In genomic region chr12:49367381-49368239, GRCh38 we compare ENCODE assay signal across 8 cellular contexts.
DNase-seq lines count a peak whose midpoint lies in the region; ATAC-seq and TF ChIP-seq lines count a peak whose summit lies in the region.

Gene SPATS2 (plus strand): TSS chr12:49367462. CDS start chr12:49461013, 93,551 bp downstream.

- in situ Hi-C loops in brain microvascular endothelial cell (cut with HindIII; ENCODE audit: low pct_ligation_motif_present, low sequenced_read_pairs) = loop anchor here (25.0 kb wide), 1 partner anchor 145 kb away; no protein-coding TSS in a partner anchor

- peak within 1 kb of the TSS; percentile 97 for H3K27ac Mint-ChIP-seq in stimulated activated effector memory CD8-positive, alpha-beta T cell treated with anti-CD3 and anti-CD28 coated beads, Interleukin-12 subunit alpha, Interleukin-12 subunit beta, amount 100 ng/mL, for 72 hours

- peaks cover 2% of the 10 kb centered on the region for H3K36me3 ChIP-seq in brain microvascular endothelial cell (replicated peaks)

- peaks cover 21% of the 10 kb centered on the region for H3K4me1 Mint-ChIP-seq in stimulated activated effector memory CD8-positive, alpha-beta T cell treated with anti-CD3 and anti-CD28 coated beads, Interleukin-12 subunit alpha, Interleukin-12 subunit beta, amount 100 ng/mL, for 72 hours

- no peaks in the 10 kb centered on the region for H3K9me3 Mint-ChIP-seq in stimulated activated effector memory CD8-positive, alpha-beta T cell treated with anti-CD3 and anti-CD28 coated beads, Interleukin-12 subunit alpha, Interleukin-12 subunit beta, amount 100 ng/mL, for 72 hours

- H3K27ac ChIP-seq in brain microvascular endothelial cell = peak within 1 kb of the TSS; percentile 94

- H3K36me3 Mint-ChIP-seq in stimulated activated effector memory CD8-positive, alpha-beta T cell treated with anti-CD3 and anti-CD28 coated beads, Interleukin-12 subunit alpha, Interleukin-12 subunit beta, amount 100 ng/mL, for 72 hours = peaks cover 9% of the 10 kb centered on the region

- H3K27me3 ChIP-seq in brain microvascular endothelial cell (replicated peaks) = no peaks in the 10 kb centered on the region

- H3K4me3 Mint-ChIP-seq in stimulated activated effector memory CD8-positive, alpha-beta T cell treated with anti-CD3 and anti-CD28 coated beads, Interleukin-12 subunit alpha, Interleukin-12 subunit beta, amount 100 ng/mL, for 72 hours = peak within 1 kb of the TSS; percentile 72

- TF ChIP-seq CTCF in brain microvascular endothelial cell (IDR thresholded peaks at IDR 0.05; ENCODE audit: low read depth, low read length, missing control alignments) = no peak

- H3K4me3 ChIP-seq in brain microvascular endothelial cell (ENCODE audit: low read depth, low read length) = peak within 1 kb of the TSS; percentile 78

- DNase-seq in activated CD8-positive, alpha-beta memory T cell treated with anti-CD3 and anti-CD28 coated beads for 24 hours = peak; percentile 93
- no peak for DNase-seq in activated CD8-positive, alpha-beta memory T cell treated with anti-CD3 and anti-CD28 coated beads, Interleukin-2, amount 50 U/mL, for 4 hours
- peak; percentile 45 for DNase-seq in NCI-H2171 (lab: John Stamatoyannopoulos, UW)
- peak; percentile 96 for DNase-seq in brain microvascular endothelial cell
- peak; percentile 35 for DNase-seq in iris pigment epithelial cell (ENCODE audit: low read depth)
- DNase-seq in stimulated activated effector memory CD8-positive, alpha-beta T cell treated with anti-CD3 and anti-CD28 coated beads, Interleukin-12 subunit alpha, Interleukin-12 subunit beta, amount 100 ng/mL, for 72 hours (ENCODE audit: low spot score in 2 of 2) = no peak

- ATAC-seq in stimulated activated effector memory CD8-positive, alpha-beta T cell treated with anti-CD3 and anti-CD28 coated beads, Interleukin-12 subunit alpha, Interleukin-12 subunit beta, amount 100 ng/mL, for 72 hours = no peak
- ATAC-seq in HG02571 (IDR thresholded peaks at IDR 0.05; ENCODE audit: unreplicated experiment) = no peak
- ATAC-seq in GM18520 (IDR thresholded peaks at IDR 0.05; ENCODE audit: unreplicated experiment) = no peak

Comparison
In these comparisons a context has a peak if more than half of its experiments do, and no peak if none do; other contexts are left out.
1. DNase-seq: peak in activated CD8-positive, alpha-beta memory T cell treated with anti-CD3 and anti-CD28 coated beads for 24 hours (single experiment), NCI-H2171 (single experiment), brain microvascular endothelial cell (single experiment) and iris pigment epithelial cell (single experiment); none in activated CD8-positive, alpha-beta memory T cell treated with anti-CD3 and anti-CD28 coated beads, Interleukin-2, amount 50 U/mL, for 4 hours (single experiment) and stimulated activated effector memory CD8-positive, alpha-beta T cell treated with anti-CD3 and anti-CD28 coated beads, Interleukin-12 subunit alpha, Interleukin-12 subunit beta, amount 100 ng/mL, for 72 hours (0 of 2).